ENCODE assay signal across 15 cellular contexts in genomic region chr1:14420686-14421085, GRCh38.
DNase-seq lines count a peak whose midpoint lies in the region; ATAC-seq and TF ChIP-seq lines count a peak whose summit lies in the region.
"Had no signal": no experiment of that assay in that cellular context is flagged by ENCODE, and none has a peak within 500 bp of the region (broad histone marks: within the 10 kb centered on the region; RNA-seq: fewer than 3 reads in every experiment).

No MANE protein-coding gene starts in this region.

- H3K27ac ChIP-seq in C4-2B (peak overlapping the region; percentile 75), testis (no peak overlapping the region)
- H3K27ac ChIP-seq: 22Rv1; A549; BLaER1 treated with 17β-estradiol and CSF1 and Interleukin-3, amounts not matched to agents 10 nM and 100 nM had no signal

- H3K36me3 ChIP-seq in testis (ENCODE audit: low read depth, missing control alignments) = no peaks in the 10 kb centered on the region
- H3K36me3 ChIP-seq: BLaER1 treated with 17β-estradiol and CSF1 and Interleukin-3, amounts not matched to agents 10 nM and 100 nM had no signal

- TF ChIP-seq POLR2A in testis (IDR thresholded peaks at IDR 0.05) = no peak

- WGBS in testis, 2 donors = 51 to 85% methylated on average over 19 to 26 of the region's 26 CpGs

- peak overlapping the region; percentile 4 to 40 for H3K4me3 ChIP-seq in testis
- H3K4me3 ChIP-seq: A549; BLaER1 treated with 17β-estradiol and CSF1 and Interleukin-3, amounts not matched to agents 10 nM and 100 nM had no signal

- peak; percentile 23 for DNase-seq in islet precursor cell
- DNase-seq in testis = no peak
- DNase-seq in CD1c-positive myeloid dendritic cell (ENCODE audit: extremely low spot score) = no peak
- DNase-seq: AML-193; Caco-2; Calu3; CD4-positive, alpha-beta T cell; CD8-positive, alpha-beta T cell; DMS79 treated with DMSO at 0.1 percent for 48 hours; GF-D8 had no signal

- ATAC-seq in GM21360 (IDR thresholded peaks at IDR 0.05; ENCODE audit: unreplicated experiment) = no peak
- ATAC-seq: A549; CD8-positive, alpha-beta T cell had no signal

- no peaks in the 10 kb centered on the region for H3K27me3 ChIP-seq in testis
- H3K27me3 ChIP-seq: BLaER1 treated with 17β-estradiol and CSF1 and Interleukin-3, amounts not matched to agents 10 nM and 100 nM had no signal

- peaks cover 6% of the 10 kb centered on the region for H3K4me1 ChIP-seq in testis
- H3K4me1 ChIP-seq: A549, Caco-2 had no signal

- no peaks in the 10 kb centered on the region for H3K9me3 ChIP-seq in testis
- H3K9me3 ChIP-seq: A549, Caco-2 had no signal

- TF ChIP-seq CTCF in C4-2B (conservative IDR thresholded peaks at IDR 0.05) (no peak), testis (IDR thresholded peaks at IDR 0.05) (no peak)

- intact Hi-C loops in testis (cut with DNase I; ENCODE audit: low total_unique reads) = no loop called here
